24 cellular contexts compared by ENCODE assay signal in genomic region chr4:87109945-87110344, GRCh38.
"Had no signal": no experiment of that assay in that cellular context is flagged by ENCODE, and none has a peak within 500 bp of the region (broad histone marks: within the 10 kb centered on the region; RNA-seq: fewer than 3 reads in every experiment).

No MANE protein-coding gene starts in this region.

- H3K27me3 Mint-ChIP-seq: activated CD4-positive, alpha-beta memory T cell treated with anti-CD3 and anti-CD28 coated beads, Interleukin-2, amount 10 ng/mL, durations not matched to agents 7 days and 5 days; activated naive CD8-positive, alpha-beta T cell treated with anti-CD3 and anti-CD28 coated beads, Interleukin-2, amount 50 U/mL, for 24 hours had no signal

- H3K9me3 Mint-ChIP-seq: activated CD4-positive, alpha-beta memory T cell treated with anti-CD3 and anti-CD28 coated beads, Interleukin-2, amount 10 ng/mL, durations not matched to agents 7 days and 5 days; activated naive CD8-positive, alpha-beta T cell treated with anti-CD3 and anti-CD28 coated beads, Interleukin-2, amount 50 U/mL, for 24 hours had no signal

- ATAC-seq: activated naive CD8-positive, alpha-beta T cell treated with anti-CD3 and anti-CD28 coated beads, Interleukin-2, amount 50 U/mL, for 24 hours; left ventricle myocardium superior; mucosa of descending colon; stimulated activated naive CD8-positive, alpha-beta T cell treated with anti-CD3 and anti-CD28 coated beads, Interleukin-15, Interleukin-2, amounts not matched to agents 100 U/mL and 50 U/mL, for 24 hours had no signal

- H3K4me3 ChIP-seq: cardiac muscle cell, mucosa of descending colon, sigmoid colon, tibial artery had no signal

- H3K27ac Mint-ChIP-seq: activated CD4-positive, alpha-beta memory T cell treated with anti-CD3 and anti-CD28 coated beads, Interleukin-2, amount 10 ng/mL, durations not matched to agents 7 days and 5 days; activated naive CD8-positive, alpha-beta T cell treated with anti-CD3 and anti-CD28 coated beads, Interleukin-2, amount 50 U/mL, for 24 hours had no signal

- H3K4me3 Mint-ChIP-seq: activated CD4-positive, alpha-beta memory T cell treated with anti-CD3 and anti-CD28 coated beads, Interleukin-2, amount 10 ng/mL, durations not matched to agents 7 days and 5 days; activated naive CD8-positive, alpha-beta T cell treated with anti-CD3 and anti-CD28 coated beads, Interleukin-2, amount 50 U/mL, for 24 hours had no signal

- H3K9me3 ChIP-seq: mucosa of descending colon, sigmoid colon, tibial artery had no signal

- H3K27me3 ChIP-seq: cardiac muscle cell, sigmoid colon, tibial artery had no signal

- H3K27ac ChIP-seq: cardiac muscle cell had no signal

- DNase-seq: activated CD4-positive, alpha-beta memory T cell treated with anti-CD3 and anti-CD28 coated beads, Interleukin-2, amount 10 ng/mL, durations not matched to agents 7 days and 5 days; activated CD4-positive, alpha-beta T cell treated with anti-CD3 and anti-CD28 coated beads for 48 hours; activated CD4-positive, CD25-positive, alpha-beta regulatory T cell; activated effector memory CD4-positive, alpha-beta T cell treated with anti-CD3 and anti-CD28 coated beads, Interleukin-2, amount 50 U/mL, for 16 hours; activated naive CD4-positive, alpha-beta T cell treated with anti-CD3 and anti-CD28 coated beads, Interleukin-2, amount 50 U/mL, for 16 hours; activated naive CD8-positive, alpha-beta T cell treated with anti-CD3 and anti-CD28 coated beads, Interleukin-2, amount 50 U/mL, for 24 hours; dermis blood vessel endothelial cell; effector CD8-positive, alpha-beta T cell; erythroblast; foreskin fibroblast; kidney glomerular epithelial cell; left ventricle myocardium superior; mammary epithelial cell; mucosa of descending colon; nucleus accumbens; posterior cingulate gyrus; sigmoid colon; stimulated activated CD4-positive, alpha-beta T cell treated with anti-CD3 and anti-CD28 coated beads, Interleukin-4, amount 100 ng/mL, for 4 hours; stimulated activated naive CD8-positive, alpha-beta T cell treated with anti-CD3 and anti-CD28 coated beads, Interleukin-15, Interleukin-2, amounts not matched to agents 100 U/mL and 50 U/mL, for 24 hours; substantia nigra; T-helper 1 cell; T-helper 9 cell; tibial artery had no signal
